Comparison of ENCODE assay signal across 22 cellular contexts in the genomic region with DNA sequence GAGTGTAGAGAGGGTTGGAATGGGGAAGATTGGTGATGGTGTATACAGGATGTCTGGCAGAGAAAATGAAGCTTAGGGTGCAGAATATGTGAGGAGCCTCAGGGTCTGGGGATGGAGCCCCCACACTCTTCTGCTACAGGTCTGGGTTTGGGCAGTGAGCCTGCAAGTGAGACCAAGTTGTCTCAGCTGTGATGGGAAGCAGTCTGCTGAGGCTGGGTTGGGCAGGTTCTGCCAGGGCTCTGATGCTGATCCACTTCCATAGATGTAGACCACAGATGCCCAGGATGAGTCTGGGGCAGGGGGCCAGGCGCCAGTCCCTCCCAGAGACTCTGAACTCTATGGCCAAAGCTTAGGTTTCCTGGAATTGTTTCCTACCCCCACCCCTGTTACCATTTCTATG.
"Had no signal": no experiment of that assay in that cellular context is flagged by ENCODE, and none has a peak within 500 bp of the region (broad histone marks: within the 10 kb centered on the region; RNA-seq: fewer than 3 reads in every experiment).

No MANE protein-coding gene starts in this region.

- H3K36me3 Mint-ChIP-seq: activated naive CD4-positive, alpha-beta T cell treated with anti-CD3 and anti-CD28 coated beads, Interleukin-2, amount 50 U/mL, for 24 hours; IgD-negative memory B cell had no signal

- ATAC-seq: body of pancreas, T-helper 17 cell had no signal

- H3K4me1 Mint-ChIP-seq: activated B cell treated with CpG ODN at 0.5 μM for 24 hours; activated CD4-positive, alpha-beta T cell treated with anti-CD3 and anti-CD28 coated beads, Interleukin-2, amount 10 ng/mL, durations not matched to agents 24 days and 14 days; activated naive CD4-positive, alpha-beta T cell treated with anti-CD3 and anti-CD28 coated beads, Interleukin-2, amount 50 U/mL, for 24 hours; IgD-negative memory B cell; T-helper 17 cell had no signal

- DNase-seq: activated B cell treated with CpG ODN at 0.5 μM for 24 hours; activated CD4-positive, alpha-beta T cell treated with anti-CD3 and anti-CD28 coated beads for 1 hour; activated CD4-positive, alpha-beta T cell treated with anti-CD3 and anti-CD28 coated beads, Interleukin-2, amount 10 ng/mL, durations not matched to agents 24 days and 14 days; activated CD4-positive, alpha-beta T cell treated with anti-CD3 and anti-CD28 coated beads, Interleukin-2, amount 50 U/mL, for 48 hours; activated naive CD4-positive, alpha-beta T cell; activated T-cell treated with anti-CD3 and anti-CD28 coated beads, Interleukin-2, amount 50 U/mL, for 1 hour; amniotic stem cell; body of pancreas; KG1; NCI-H1048; NCI-H146; NCI-H187 treated with DMSO at 0.1 percent for 48 hours; NCI-H2081 treated with DMSO at 0.1 percent for 48 hours; NCI-H446; NCI-H524; SHP77 treated with DMSO at 0.1 percent for 48 hours; T-helper 17 cell; T-helper 9 cell had no signal

- FAIRE-seq: bronchial epithelial cell, RCC 7860 had no signal

- H3K4me3 Mint-ChIP-seq: activated B cell treated with CpG ODN at 0.5 μM for 24 hours; activated CD4-positive, alpha-beta T cell treated with anti-CD3 and anti-CD28 coated beads, Interleukin-2, amount 10 ng/mL, durations not matched to agents 24 days and 14 days; activated naive CD4-positive, alpha-beta T cell treated with anti-CD3 and anti-CD28 coated beads, Interleukin-2, amount 50 U/mL, for 24 hours; IgD-negative memory B cell; T-helper 17 cell had no signal

- H3K27ac Mint-ChIP-seq: activated B cell treated with CpG ODN at 0.5 μM for 24 hours; activated CD4-positive, alpha-beta T cell treated with anti-CD3 and anti-CD28 coated beads, Interleukin-2, amount 10 ng/mL, durations not matched to agents 24 days and 14 days; activated naive CD4-positive, alpha-beta T cell treated with anti-CD3 and anti-CD28 coated beads, Interleukin-2, amount 50 U/mL, for 24 hours; IgD-negative memory B cell; T-helper 17 cell had no signal

- H3K9me3 Mint-ChIP-seq: activated B cell treated with CpG ODN at 0.5 μM for 24 hours; activated CD4-positive, alpha-beta T cell treated with anti-CD3 and anti-CD28 coated beads, Interleukin-2, amount 10 ng/mL, durations not matched to agents 24 days and 14 days; activated naive CD4-positive, alpha-beta T cell treated with anti-CD3 and anti-CD28 coated beads, Interleukin-2, amount 50 U/mL, for 24 hours had no signal
